ENCODE assay signal across 36 cellular contexts in genomic region chr2:80517301-80517700, GRCh38.
"Had no signal": no experiment of that assay in that cellular context is flagged by ENCODE, and none has a peak within 500 bp of the region (broad histone marks: within the 10 kb centered on the region; RNA-seq: fewer than 3 reads in every experiment).

No MANE protein-coding gene starts in this region.

- H3K9me3 Mint-ChIP-seq: activated CD4-positive, alpha-beta T cell treated with anti-CD3 and anti-CD28 coated beads, Interleukin-2, amount 10 ng/mL, durations not matched to agents 24 days and 14 days had no signal

- H3K4me1 ChIP-seq: Peyer's patch, SJSA1 had no signal

- DNase-seq: activated CD4-positive, alpha-beta T cell treated with anti-CD3 and anti-CD28 coated beads, Interleukin-2, amount 10 ng/mL, durations not matched to agents 24 days and 14 days; activated CD4-positive, alpha-beta T cell treated with anti-CD3 and anti-CD28 coated beads, Interleukin-2, amount 50 U/mL, for 4 hours; activated CD4-positive, CD25-positive, alpha-beta regulatory T cell; activated CD8-positive, alpha-beta T cell treated with anti-CD3 and anti-CD28 coated beads for 36 hours; activated gamma-delta T cell treated with Interleukin-2 at 50 U/mL for 16 hours; activated naive CD4-positive, alpha-beta T cell treated with anti-CD3 and anti-CD28 coated beads for 36 hours; activated naive CD8-positive, alpha-beta T cell treated with anti-CD3 and anti-CD28 coated beads, Interleukin-2, amount 50 U/mL, for 24 hours; activated T-cell treated with anti-CD3 and anti-CD28 coated beads, Interleukin-2, amount 50 U/mL, for 24 hours; anterior cingulate cortex; central memory CD4-positive, alpha-beta T cell; Kasumi-1; KG1; MM.1S; NCI-H1105; NCI-H1417 treated with DMSO at 0.1 percent for 48 hours; NCI-H187 treated with DMSO at 0.1 percent for 48 hours; NCI-H2081; NCI-H2171 treated with DMSO at 0.1 percent for 48 hours; NCI-H2227 treated with DMSO at 0.1 percent for 48 hours; NCI-H446; NCI-H510A treated with DMSO at 0.1 percent for 48 hours; NCI-H526 treated with DMSO at 0.1 percent for 48 hours; NCI-H82; PC-3; Peyer's patch; RPMI8226; SHP77 treated with DMSO at 0.1 percent for 48 hours; T-cell; T-helper 2 cell; T-helper 9 cell; WERI-Rb-1 had no signal

- H3K9me3 ChIP-seq: Peyer's patch, SJSA1 had no signal

- H3K27me3 ChIP-seq: Peyer's patch, SJSA1 had no signal

- H3K4me3 ChIP-seq: Peyer's patch, SJSA1 had no signal

- ATAC-seq: activated CD8-positive, alpha-beta T cell treated with anti-CD3 and anti-CD28 coated beads for 36 hours; activated naive CD8-positive, alpha-beta T cell treated with anti-CD3 and anti-CD28 coated beads, Interleukin-2, amount 50 U/mL, for 24 hours; PC-3; SK-N-SH treated with all-trans-retinoic acid at 6 μM for 48 hours; T-cell had no signal

- H3K36me3 ChIP-seq: Peyer's patch, SJSA1, WERI-Rb-1 had no signal

- H3K27ac ChIP-seq: Peyer's patch, SJSA1, WERI-Rb-1 had no signal

- H3K27ac Mint-ChIP-seq: activated CD4-positive, alpha-beta T cell treated with anti-CD3 and anti-CD28 coated beads, Interleukin-2, amount 10 ng/mL, durations not matched to agents 24 days and 14 days; activated CD8-positive, alpha-beta T cell treated with anti-CD3 and anti-CD28 coated beads for 36 hours; activated naive CD4-positive, alpha-beta T cell treated with anti-CD3 and anti-CD28 coated beads for 36 hours; activated naive CD8-positive, alpha-beta T cell; activated naive CD8-positive, alpha-beta T cell treated with anti-CD3 and anti-CD28 coated beads, Interleukin-2, amount 50 U/mL, for 24 hours; activated T-cell treated with anti-CD3 and anti-CD28 coated beads, Interleukin-2, amount 50 U/mL, for 24 hours; activated T-helper 2 cell treated with anti-CD3 and anti-CD28 coated beads, Interferon-gamma antibody, Interleukin-2, Interleukin-4, amounts not matched to agents 10 μg/mL and 5 μg/mL and 100 μg/mL, durations not matched to agents 14 hours and 24 hours and 36 hours; T-cell had no signal

- H3K36me3 Mint-ChIP-seq: activated naive CD8-positive, alpha-beta T cell; brain; T-cell had no signal
